ENCODE assay signal across 1 cellular context in the genomic region with DNA sequence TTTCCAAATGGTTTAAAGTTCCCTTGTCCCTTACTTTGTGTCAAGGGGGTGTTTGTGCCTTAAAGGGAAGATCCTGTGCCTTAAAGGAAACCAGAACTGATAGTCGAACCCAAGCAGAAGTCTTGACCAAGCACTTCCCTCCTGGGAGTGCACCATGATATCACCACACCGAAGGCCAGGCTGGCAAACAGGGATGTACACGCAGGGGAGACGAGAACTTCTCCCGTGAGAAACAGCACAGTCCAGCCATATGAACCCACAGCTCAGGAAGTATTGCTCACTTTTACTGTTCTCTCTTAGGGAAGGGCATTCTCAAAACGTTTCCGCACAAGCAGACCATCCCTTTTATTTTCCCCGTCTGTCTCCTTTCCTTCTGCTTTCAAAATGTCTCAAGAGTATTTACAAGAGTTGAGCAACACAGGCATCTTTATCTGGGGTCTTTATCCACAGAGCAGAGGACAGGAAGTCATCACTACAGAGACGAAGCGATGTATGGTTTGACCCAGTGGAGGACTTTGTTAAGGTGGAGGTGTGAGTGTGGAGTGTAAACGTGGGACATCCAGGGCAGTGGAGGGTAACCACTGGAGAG.
TF ChIP-seq lines count a peak whose summit lies in the region.

No MANE protein-coding gene starts in this region.

TF ChIP-seq in HepG2, 621 proteins besides CTCF, POLR2A, EP300 and RAD21 (continued from another document and continues in another):
- TF ChIP-seq, protein P1, sequence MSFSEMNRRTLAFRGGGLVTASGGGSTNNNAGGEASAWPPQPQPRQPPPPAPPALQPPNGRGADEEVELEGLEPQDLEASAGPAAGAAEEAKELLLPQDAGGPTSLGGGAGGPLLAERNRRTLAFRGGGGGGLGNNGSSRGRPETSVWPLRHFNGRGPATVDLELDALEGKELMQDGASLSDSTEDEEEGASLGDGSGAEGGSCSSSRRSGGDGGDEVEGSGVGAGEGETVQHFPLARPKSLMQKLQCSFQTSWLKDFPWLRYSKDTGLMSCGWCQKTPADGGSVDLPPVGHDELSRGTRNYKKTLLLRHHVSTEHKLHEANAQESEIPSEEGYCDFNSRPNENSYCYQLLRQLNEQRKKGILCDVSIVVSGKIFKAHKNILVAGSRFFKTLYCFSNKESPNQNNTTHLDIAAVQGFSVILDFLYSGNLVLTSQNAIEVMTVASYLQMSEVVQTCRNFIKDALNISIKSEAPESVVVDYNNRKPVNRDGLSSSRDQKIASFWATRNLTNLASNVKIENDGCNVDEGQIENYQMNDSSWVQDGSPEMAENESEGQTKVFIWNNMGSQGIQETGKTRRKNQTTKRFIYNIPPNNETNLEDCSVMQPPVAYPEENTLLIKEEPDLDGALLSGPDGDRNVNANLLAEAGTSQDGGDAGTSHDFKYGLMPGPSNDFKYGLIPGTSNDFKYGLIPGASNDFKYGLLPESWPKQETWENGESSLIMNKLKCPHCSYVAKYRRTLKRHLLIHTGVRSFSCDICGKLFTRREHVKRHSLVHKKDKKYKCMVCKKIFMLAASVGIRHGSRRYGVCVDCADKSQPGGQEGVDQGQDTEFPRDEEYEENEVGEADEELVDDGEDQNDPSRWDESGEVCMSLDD (CRISPR knock-in tag; IDR thresholded peaks at IDR 0.05; ENCODE audit: borderline replicate concordance), result no peak
- TF ChIP-seq, protein P2, sequence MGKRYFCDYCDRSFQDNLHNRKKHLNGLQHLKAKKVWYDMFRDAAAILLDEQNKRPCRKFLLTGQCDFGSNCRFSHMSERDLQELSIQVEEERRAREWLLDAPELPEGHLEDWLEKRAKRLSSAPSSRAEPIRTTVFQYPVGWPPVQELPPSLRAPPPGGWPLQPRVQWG (CRISPR knock-in tag; IDR thresholded peaks at IDR 0.05; ENCODE audit: borderline replicate concordance, low read depth), result no peak
- TF ChIP-seq KAT7 (CRISPR knock-in tag; IDR thresholded peaks at IDR 0.05; ENCODE audit: borderline replicate concordance) (no peak), PHF8 (CRISPR knock-in tag; IDR thresholded peaks at IDR 0.05) (peak; percentile 33; the same call in 1 of the 2 replicates), MYC (CRISPR knock-in tag; IDR thresholded peaks at IDR 0.05; ENCODE audit: borderline replicate concordance) (0 out of 2 replicates have a peak, but pooled peaks have one; percentile 19), ZNF772 (CRISPR knock-in tag; IDR thresholded peaks at IDR 0.05) (0 out of 2 replicates have a peak, but pooled peaks have one; percentile 55), SNAI1 (CRISPR knock-in tag; IDR thresholded peaks at IDR 0.05; ENCODE audit: borderline replicate concordance) (0 out of 2 replicates have a peak, but pooled peaks have one; percentile 43), SRSF4 (IDR thresholded peaks at IDR 0.05; ENCODE audit: low read depth, low read length, poor library complexity, severe bottlenecking) (no peak), ZNF790 (CRISPR knock-in tag; IDR thresholded peaks at IDR 0.05; ENCODE audit: borderline replicate concordance) (no peak), CEBPG (CRISPR knock-in tag; IDR thresholded peaks at IDR 0.05) (peak; percentile 34; the same call in 1 of the 2 replicates), TEAD3 (CRISPR knock-in tag; optimal IDR thresholded peaks at IDR 0.05; ENCODE audit: borderline replicate concordance) (peak; percentile 1), IKZF4 (CRISPR knock-in tag; IDR thresholded peaks at IDR 0.05; ENCODE audit: borderline replicate concordance, low read depth, not compliant biosample characterization) (peak; percentile 29), GATAD2A (CRISPR knock-in tag; IDR thresholded peaks at IDR 0.05) (peak; percentile 36; the same call in 1 of the 2 replicates), ZIK1 (CRISPR knock-in tag; IDR thresholded peaks at IDR 0.05; ENCODE audit: borderline replicate concordance, low read depth) (0 out of 2 replicates have a peak, but pooled peaks have one; percentile 52), POGZ (CRISPR knock-in tag; IDR thresholded peaks at IDR 0.05) (peak; percentile 11; the same call in 1 of the 2 replicates), ZNF547 (CRISPR knock-in tag; IDR thresholded peaks at IDR 0.05) (peak; percentile 12; the same call in 1 of the 2 replicates), DMAP1 (CRISPR knock-in tag; IDR thresholded peaks at IDR 0.05) (0 out of 2 replicates have a peak, but pooled peaks have one; percentile 14), SALL1 (CRISPR knock-in tag; IDR thresholded peaks at IDR 0.05) (0 out of 2 replicates have a peak, but pooled peaks have one; percentile 10), ZNF7 (CRISPR knock-in tag; IDR thresholded peaks at IDR 0.05) (peak; percentile 47; the same call in 1 of the 2 replicates), ESRRA (CRISPR knock-in tag; IDR thresholded peaks at IDR 0.05; ENCODE audit: low read depth) (0 out of 2 replicates have a peak, but pooled peaks have one; percentile 16), ZNF788 (CRISPR knock-in tag; IDR thresholded peaks at IDR 0.05; ENCODE audit: borderline replicate concordance) (0 out of 2 replicates have a peak, but pooled peaks have one; percentile 34), NFKB2 (CRISPR knock-in tag; IDR thresholded peaks at IDR 0.05; ENCODE audit: borderline replicate concordance) (no peak), ZSCAN31 (CRISPR knock-in tag; IDR thresholded peaks at IDR 0.05; ENCODE audit: low read depth) (0 out of 2 replicates have a peak, but pooled peaks have one; percentile 43), STAG1 (CRISPR knock-in tag; IDR thresholded peaks at IDR 0.05) (no peak; the same call in 1 of the 2 replicates)
- TF ChIP-seq, protein P3, sequence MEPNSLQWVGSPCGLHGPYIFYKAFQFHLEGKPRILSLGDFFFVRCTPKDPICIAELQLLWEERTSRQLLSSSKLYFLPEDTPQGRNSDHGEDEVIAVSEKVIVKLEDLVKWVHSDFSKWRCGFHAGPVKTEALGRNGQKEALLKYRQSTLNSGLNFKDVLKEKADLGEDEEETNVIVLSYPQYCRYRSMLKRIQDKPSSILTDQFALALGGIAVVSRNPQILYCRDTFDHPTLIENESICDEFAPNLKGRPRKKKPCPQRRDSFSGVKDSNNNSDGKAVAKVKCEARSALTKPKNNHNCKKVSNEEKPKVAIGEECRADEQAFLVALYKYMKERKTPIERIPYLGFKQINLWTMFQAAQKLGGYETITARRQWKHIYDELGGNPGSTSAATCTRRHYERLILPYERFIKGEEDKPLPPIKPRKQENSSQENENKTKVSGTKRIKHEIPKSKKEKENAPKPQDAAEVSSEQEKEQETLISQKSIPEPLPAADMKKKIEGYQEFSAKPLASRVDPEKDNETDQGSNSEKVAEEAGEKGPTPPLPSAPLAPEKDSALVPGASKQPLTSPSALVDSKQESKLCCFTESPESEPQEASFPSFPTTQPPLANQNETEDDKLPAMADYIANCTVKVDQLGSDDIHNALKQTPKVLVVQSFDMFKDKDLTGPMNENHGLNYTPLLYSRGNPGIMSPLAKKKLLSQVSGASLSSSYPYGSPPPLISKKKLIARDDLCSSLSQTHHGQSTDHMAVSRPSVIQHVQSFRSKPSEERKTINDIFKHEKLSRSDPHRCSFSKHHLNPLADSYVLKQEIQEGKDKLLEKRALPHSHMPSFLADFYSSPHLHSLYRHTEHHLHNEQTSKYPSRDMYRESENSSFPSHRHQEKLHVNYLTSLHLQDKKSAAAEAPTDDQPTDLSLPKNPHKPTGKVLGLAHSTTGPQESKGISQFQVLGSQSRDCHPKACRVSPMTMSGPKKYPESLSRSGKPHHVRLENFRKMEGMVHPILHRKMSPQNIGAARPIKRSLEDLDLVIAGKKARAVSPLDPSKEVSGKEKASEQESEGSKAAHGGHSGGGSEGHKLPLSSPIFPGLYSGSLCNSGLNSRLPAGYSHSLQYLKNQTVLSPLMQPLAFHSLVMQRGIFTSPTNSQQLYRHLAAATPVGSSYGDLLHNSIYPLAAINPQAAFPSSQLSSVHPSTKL (CRISPR knock-in tag; IDR thresholded peaks at IDR 0.05), result 0 out of 2 replicates have a peak, but pooled peaks have one; percentile 7
- TF ChIP-seq, protein P4, sequence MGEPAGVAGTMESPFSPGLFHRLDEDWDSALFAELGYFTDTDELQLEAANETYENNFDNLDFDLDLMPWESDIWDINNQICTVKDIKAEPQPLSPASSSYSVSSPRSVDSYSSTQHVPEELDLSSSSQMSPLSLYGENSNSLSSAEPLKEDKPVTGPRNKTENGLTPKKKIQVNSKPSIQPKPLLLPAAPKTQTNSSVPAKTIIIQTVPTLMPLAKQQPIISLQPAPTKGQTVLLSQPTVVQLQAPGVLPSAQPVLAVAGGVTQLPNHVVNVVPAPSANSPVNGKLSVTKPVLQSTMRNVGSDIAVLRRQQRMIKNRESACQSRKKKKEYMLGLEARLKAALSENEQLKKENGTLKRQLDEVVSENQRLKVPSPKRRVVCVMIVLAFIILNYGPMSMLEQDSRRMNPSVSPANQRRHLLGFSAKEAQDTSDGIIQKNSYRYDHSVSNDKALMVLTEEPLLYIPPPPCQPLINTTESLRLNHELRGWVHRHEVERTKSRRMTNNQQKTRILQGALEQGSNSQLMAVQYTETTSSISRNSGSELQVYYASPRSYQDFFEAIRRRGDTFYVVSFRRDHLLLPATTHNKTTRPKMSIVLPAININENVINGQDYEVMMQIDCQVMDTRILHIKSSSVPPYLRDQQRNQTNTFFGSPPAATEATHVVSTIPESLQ (CRISPR knock-in tag; conservative IDR thresholded peaks at IDR 0.05), result peak; percentile 82; the same call in 1 of the 2 replicates
- TF ChIP-seq, protein P5, sequence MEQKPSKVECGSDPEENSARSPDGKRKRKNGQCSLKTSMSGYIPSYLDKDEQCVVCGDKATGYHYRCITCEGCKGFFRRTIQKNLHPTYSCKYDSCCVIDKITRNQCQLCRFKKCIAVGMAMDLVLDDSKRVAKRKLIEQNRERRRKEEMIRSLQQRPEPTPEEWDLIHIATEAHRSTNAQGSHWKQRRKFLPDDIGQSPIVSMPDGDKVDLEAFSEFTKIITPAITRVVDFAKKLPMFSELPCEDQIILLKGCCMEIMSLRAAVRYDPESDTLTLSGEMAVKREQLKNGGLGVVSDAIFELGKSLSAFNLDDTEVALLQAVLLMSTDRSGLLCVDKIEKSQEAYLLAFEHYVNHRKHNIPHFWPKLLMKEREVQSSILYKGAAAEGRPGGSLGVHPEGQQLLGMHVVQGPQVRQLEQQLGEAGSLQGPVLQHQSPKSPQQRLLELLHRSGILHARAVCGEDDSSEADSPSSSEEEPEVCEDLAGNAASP (CRISPR knock-in tag; IDR thresholded peaks at IDR 0.05; ENCODE audit: borderline replicate concordance), result peak; percentile 62; the same call in 1 of the 2 replicates
- TF ChIP-seq, protein P6, sequence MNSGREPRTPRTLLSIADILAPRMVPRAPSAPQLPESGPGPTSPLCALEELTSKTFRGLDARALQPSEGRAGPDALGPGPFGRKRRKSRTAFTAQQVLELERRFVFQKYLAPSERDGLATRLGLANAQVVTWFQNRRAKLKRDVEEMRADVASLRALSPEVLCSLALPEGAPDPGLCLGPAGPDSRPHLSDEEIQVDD (CRISPR knock-in tag; IDR thresholded peaks at IDR 0.05; ENCODE audit: borderline replicate concordance), result no peak
- TF ChIP-seq, protein P7, sequence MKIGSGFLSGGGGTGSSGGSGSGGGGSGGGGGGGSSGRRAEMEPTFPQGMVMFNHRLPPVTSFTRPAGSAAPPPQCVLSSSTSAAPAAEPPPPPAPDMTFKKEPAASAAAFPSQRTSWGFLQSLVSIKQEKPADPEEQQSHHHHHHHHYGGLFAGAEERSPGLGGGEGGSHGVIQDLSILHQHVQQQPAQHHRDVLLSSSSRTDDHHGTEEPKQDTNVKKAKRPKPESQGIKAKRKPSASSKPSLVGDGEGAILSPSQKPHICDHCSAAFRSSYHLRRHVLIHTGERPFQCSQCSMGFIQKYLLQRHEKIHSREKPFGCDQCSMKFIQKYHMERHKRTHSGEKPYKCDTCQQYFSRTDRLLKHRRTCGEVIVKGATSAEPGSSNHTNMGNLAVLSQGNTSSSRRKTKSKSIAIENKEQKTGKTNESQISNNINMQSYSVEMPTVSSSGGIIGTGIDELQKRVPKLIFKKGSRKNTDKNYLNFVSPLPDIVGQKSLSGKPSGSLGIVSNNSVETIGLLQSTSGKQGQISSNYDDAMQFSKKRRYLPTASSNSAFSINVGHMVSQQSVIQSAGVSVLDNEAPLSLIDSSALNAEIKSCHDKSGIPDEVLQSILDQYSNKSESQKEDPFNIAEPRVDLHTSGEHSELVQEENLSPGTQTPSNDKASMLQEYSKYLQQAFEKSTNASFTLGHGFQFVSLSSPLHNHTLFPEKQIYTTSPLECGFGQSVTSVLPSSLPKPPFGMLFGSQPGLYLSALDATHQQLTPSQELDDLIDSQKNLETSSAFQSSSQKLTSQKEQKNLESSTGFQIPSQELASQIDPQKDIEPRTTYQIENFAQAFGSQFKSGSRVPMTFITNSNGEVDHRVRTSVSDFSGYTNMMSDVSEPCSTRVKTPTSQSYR (CRISPR knock-in tag; IDR thresholded peaks at IDR 0.05; ENCODE audit: borderline replicate concordance), result peak; percentile 57; the same call in 1 of the 2 replicates
- TF ChIP-seq, protein P8, sequence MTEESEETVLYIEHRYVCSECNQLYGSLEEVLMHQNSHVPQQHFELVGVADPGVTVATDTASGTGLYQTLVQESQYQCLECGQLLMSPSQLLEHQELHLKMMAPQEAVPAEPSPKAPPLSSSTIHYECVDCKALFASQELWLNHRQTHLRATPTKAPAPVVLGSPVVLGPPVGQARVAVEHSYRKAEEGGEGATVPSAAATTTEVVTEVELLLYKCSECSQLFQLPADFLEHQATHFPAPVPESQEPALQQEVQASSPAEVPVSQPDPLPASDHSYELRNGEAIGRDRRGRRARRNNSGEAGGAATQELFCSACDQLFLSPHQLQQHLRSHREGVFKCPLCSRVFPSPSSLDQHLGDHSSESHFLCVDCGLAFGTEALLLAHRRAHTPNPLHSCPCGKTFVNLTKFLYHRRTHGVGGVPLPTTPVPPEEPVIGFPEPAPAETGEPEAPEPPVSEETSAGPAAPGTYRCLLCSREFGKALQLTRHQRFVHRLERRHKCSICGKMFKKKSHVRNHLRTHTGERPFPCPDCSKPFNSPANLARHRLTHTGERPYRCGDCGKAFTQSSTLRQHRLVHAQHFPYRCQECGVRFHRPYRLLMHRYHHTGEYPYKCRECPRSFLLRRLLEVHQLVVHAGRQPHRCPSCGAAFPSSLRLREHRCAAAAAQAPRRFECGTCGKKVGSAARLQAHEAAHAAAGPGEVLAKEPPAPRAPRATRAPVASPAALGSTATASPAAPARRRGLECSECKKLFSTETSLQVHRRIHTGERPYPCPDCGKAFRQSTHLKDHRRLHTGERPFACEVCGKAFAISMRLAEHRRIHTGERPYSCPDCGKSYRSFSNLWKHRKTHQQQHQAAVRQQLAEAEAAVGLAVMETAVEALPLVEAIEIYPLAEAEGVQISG (CRISPR knock-in tag; IDR thresholded peaks at IDR 0.05), result 0 out of 2 replicates have a peak, but pooled peaks have one; percentile 24
- TF ChIP-seq, protein P9, sequence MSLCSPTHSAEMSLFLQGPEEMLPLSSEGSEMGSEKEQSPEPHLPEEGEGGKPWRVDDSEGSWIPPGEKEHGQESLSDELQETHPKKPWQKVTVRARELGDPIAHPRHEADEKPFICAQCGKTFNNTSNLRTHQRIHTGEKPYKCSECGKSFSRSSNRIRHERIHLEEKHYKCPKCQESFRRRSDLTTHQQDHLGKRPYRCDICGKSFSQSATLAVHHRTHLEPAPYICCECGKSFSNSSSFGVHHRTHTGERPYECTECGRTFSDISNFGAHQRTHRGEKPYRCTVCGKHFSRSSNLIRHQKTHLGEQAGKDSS (CRISPR knock-in tag; IDR thresholded peaks at IDR 0.05; ENCODE audit: borderline replicate concordance, low read depth), result no peak
- TF ChIP-seq, protein P10, sequence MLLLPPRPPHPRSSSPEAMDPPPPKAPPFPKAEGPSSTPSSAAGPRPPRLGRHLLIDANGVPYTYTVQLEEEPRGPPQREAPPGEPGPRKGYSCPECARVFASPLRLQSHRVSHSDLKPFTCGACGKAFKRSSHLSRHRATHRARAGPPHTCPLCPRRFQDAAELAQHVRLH (CRISPR knock-in tag; IDR thresholded peaks at IDR 0.05; ENCODE audit: borderline replicate concordance, low read depth), result 0 out of 2 replicates have a peak, but pooled peaks have one; percentile 8
